8 cellular contexts compared by ENCODE assay signal in genomic region chr9:87868175-87868574, GRCh38. TPM values are rescaled to one million over a fixed set of nuclear protein-coding genes. Genes with fewer than 3 reads are reported as not detected.
"Had no signal": no experiment of that assay in that cellular context is flagged by ENCODE, and none has a peak within 500 bp of the region (broad histone marks: within the 10 kb centered on the region; RNA-seq: fewer than 3 reads in every experiment).

No MANE protein-coding gene starts in this region.

- H3K4me3 ChIP-seq: GM23338, HAP-1, K562 had no signal

- H3K27ac Mint-ChIP-seq: GM23338, HFFc6 had no signal

- DNase-seq: HFFc6, IMR-90, KG1 had no signal

- ATAC-seq: GM23338, K562 had no signal

- H3K9me3 Mint-ChIP-seq: HFFc6 had no signal

- H3K4me3 Mint-ChIP-seq: GM23338, HFFc6 had no signal

- H3K36me3 ChIP-seq: HAP-1 had no signal

RNA-seq across cellular contexts. Expression of gene SPATA31E1, which starts 14.5 kb away (rescaled TPM):
- total RNA-seq: GM23338, HFFc6, HT-29, IMR-90, K562 had no signal

RNA-seq across cellular contexts. Expression of gene SPATA31C1, which starts 49.6 kb away (rescaled TPM):
- total RNA-seq: GM23338, H1, HFFc6, HT-29, IMR-90 had no signal
